19 cellular contexts compared by ENCODE assay signal in the genomic region with DNA sequence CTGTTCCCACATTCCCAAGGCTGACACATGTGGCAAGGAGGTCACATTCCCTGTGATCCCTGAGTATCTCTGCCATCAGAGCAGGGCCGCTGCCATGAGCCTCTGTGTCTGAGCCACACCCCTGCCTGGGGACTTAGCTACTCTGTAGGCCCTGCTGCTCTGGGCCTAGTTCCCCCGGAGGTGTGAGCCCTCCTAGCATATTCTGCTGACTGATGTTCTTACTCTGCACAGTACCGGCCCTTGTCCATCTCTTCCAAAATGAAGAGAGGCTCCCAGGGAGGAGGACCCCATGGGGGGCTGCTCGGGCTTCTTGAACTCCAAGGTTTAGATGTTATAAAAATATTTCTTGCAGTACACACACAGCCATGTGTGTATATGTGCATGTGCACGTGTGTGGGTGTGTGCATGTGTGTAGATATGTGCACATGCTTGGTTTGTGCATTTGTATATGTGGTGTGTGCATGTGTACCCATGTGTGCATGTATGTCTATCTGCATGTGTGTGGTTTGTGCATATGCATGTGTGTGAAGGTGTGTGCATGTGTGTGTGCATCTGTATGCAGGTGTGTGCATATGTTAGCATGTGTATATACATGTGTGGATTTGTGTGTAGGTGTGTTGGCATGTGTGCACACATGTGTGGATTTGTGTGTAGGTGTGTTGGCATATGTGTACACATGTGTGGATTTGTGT.
A peak's percentile ranks its signal among the peaks of the same experiment; 100 is the strongest.
DNase-seq lines count a peak whose midpoint lies in the region; ATAC-seq and TF ChIP-seq lines count a peak whose summit lies in the region.
"Had no signal": no experiment of that assay in that cellular context is flagged by ENCODE, and none has a peak within 500 bp of the region (broad histone marks: within the 10 kb centered on the region; RNA-seq: fewer than 3 reads in every experiment).

No MANE protein-coding gene starts in this region.

- H3K9me2 ChIP-seq in OCI-LY7 (ENCODE audit: insufficient read depth, low read length), result no peaks in the 10 kb centered on the region

- no peaks in the 10 kb centered on the region for H3K27me3 ChIP-seq in A673 (replicated peaks; ENCODE audit: insufficient read depth, low read depth, low read length, poor library complexity)
- H3K27me3 ChIP-seq in left ventricle myocardium inferior (ENCODE audit: low read depth), result no peaks in the 10 kb centered on the region
- H3K27me3 ChIP-seq in psoas muscle (ENCODE audit: insufficient read depth in 3 of 3, low read length in 2 of 3), result no peaks in the 10 kb centered on the region
- H3K27me3 ChIP-seq: sigmoid colon had no signal

- no peak overlapping the region for H3K4me3 ChIP-seq in A673 (ENCODE audit: low read depth, low read length, poor library complexity, severe bottlenecking)
- no peak overlapping the region for H3K4me3 ChIP-seq in left ventricle myocardium inferior
- no peak overlapping the region for H3K4me3 ChIP-seq in psoas muscle
- H3K4me3 ChIP-seq in OCI-LY7 (ENCODE audit: low read depth, low read length, poor library complexity, severe bottlenecking), result no peak overlapping the region
- H3K4me3 ChIP-seq: PC-9, sigmoid colon had no signal

- H3K27ac Mint-ChIP-seq in activated B cell treated with CpG ODN at 0.5 μM for 24 hours, result no peak overlapping the region
- H3K27ac Mint-ChIP-seq: activated CD4-positive, alpha-beta T cell treated with anti-CD3 and anti-CD28 coated beads for 36 hours; activated T-helper 17 cell treated with anti-CD3 and anti-CD28 coated beads, Interleukin-2, amount 50 U/mL, for 72 hours; dendritic cell treated with granulocyte-macrophage colony-stimulating factor and Interleukin-4, amounts not matched to agents 40 ng/mL and 50 ng/mL, for 4 days; T-helper 1 cell treated with Interleukin-12 subunit alpha and Interleukin-12 subunit beta and Interleukin-4 antibody, amounts not matched to agents 30 μg/mL and 1 μg/mL, for 36 hours had no signal

- ATAC-seq in activated B cell treated with CpG ODN at 0.5 μM for 24 hours (ENCODE audit: low read depth) (no peak), psoas muscle (no peak), GM19023 (IDR thresholded peaks at IDR 0.05; ENCODE audit: unreplicated experiment) (no peak)
- ATAC-seq: activated CD4-positive, alpha-beta T cell treated with anti-CD3 and anti-CD28 coated beads for 36 hours; activated T-helper 17 cell treated with anti-CD3 and anti-CD28 coated beads, Interleukin-2, amount 50 U/mL, for 72 hours had no signal

- DNase-seq in A673 (ENCODE audit: low spot score) (peak; percentile 61), activated B cell treated with CpG ODN at 0.5 μM for 24 hours (peak; percentile 4), left ventricle myocardium inferior (no peak), psoas muscle (no peak), GM13977 (ENCODE audit: low spot score) (no peak), EL (no peak), OCI-LY7 (ENCODE audit: low spot score) (no peak)
- DNase-seq: ACHN; activated CD4-positive, alpha-beta T cell treated with anti-CD3 and anti-CD28 coated beads for 36 hours; COR-L47; immature natural killer cell; NCI-H1092 treated with DMSO at 0.1 percent for 48 hours; NCI-H446 treated with DMSO at 0.1 percent for 48 hours; PC-9; sigmoid colon had no signal

- H3K9me3 Mint-ChIP-seq in activated B cell treated with CpG ODN at 0.5 μM for 24 hours, result peaks cover 8% of the 10 kb centered on the region

- CTCF ChIA-PET in A673 (lab: Charles Lee) (interaction anchor here (1.1 kb wide), 1 partner anchor 21 kb away, joined by 5 read pairs; no protein-coding TSS in a partner anchor), activated B cell treated with CpG ODN at 0.5 μM for 24 hours (lab: Charles Lee) (no interaction called here), OCI-LY7 (lab: Charles Lee; ENCODE audit: unreplicated experiment) (no interaction called here)

- in situ Hi-C loops in GM13977 (cut with MboI; ENCODE audit: low pct_unique_long_range_greater_than_20kb, low sequenced_read_pairs, unreplicated experiment), result no loop called here

- H3K9me3 ChIP-seq in A673 (ENCODE audit: low read depth, low read length, poor library complexity, severe bottlenecking) (no peaks in the 10 kb centered on the region), left ventricle myocardium inferior (replicated peaks) (peaks cover 9% of the 10 kb centered on the region), psoas muscle (no peaks in the 10 kb centered on the region), OCI-LY7 (ENCODE audit: low read length) (no peaks in the 10 kb centered on the region)

- no peak overlapping the region for H2AFZ ChIP-seq in OCI-LY7 (ENCODE audit: low read length)
- H2AFZ ChIP-seq: PC-9 had no signal

- POLR2A ChIA-PET in A673 (lab: Charles Lee; ENCODE audit: low non-redundant PET) (interaction anchor here (0.5 kb wide), 1 partner anchor 21 kb away, joined by 4 read pairs; no protein-coding TSS in a partner anchor), activated B cell treated with CpG ODN at 0.5 μM for 24 hours (lab: Charles Lee) (no interaction called here), OCI-LY7 (lab: Charles Lee) (interaction anchor here (0.5 kb wide), 1 partner anchor 707 kb away, joined by 4 read pairs; no protein-coding TSS in a partner anchor)

- no peaks in the 10 kb centered on the region for H3K36me3 Mint-ChIP-seq in activated B cell treated with CpG ODN at 0.5 μM for 24 hours (ENCODE audit: low read depth)

- no peaks in the 10 kb centered on the region for H3K27me3 Mint-ChIP-seq in activated B cell treated with CpG ODN at 0.5 μM for 24 hours
- H3K27me3 Mint-ChIP-seq: dendritic cell treated with granulocyte-macrophage colony-stimulating factor and Interleukin-4, amounts not matched to agents 40 ng/mL and 50 ng/mL, for 4 days had no signal

- H4K20me1 ChIP-seq in OCI-LY7 (ENCODE audit: insufficient read depth, low read length), result no peaks in the 10 kb centered on the region

- peaks cover 29% of the 10 kb centered on the region for H3K4me1 ChIP-seq in A673 (ENCODE audit: insufficient read depth, low read length, poor library complexity, severe bottlenecking)
- peaks cover 20% of the 10 kb centered on the region for H3K4me1 ChIP-seq in left ventricle myocardium inferior
- no peaks in the 10 kb centered on the region for H3K4me1 ChIP-seq in psoas muscle
- H3K4me1 ChIP-seq in OCI-LY7 (ENCODE audit: insufficient read depth, low read length, poor library complexity, severe bottlenecking), result no peaks in the 10 kb centered on the region
- H3K4me1 ChIP-seq: sigmoid colon had no signal

- 65 to 69% (median 69%) methylated on average over 5 of the region's 5 CpGs for WGBS in psoas muscle, 3 donors

- TF ChIP-seq CTCF in A673 (conservative IDR thresholded peaks at IDR 0.05; ENCODE audit: low read depth, low read length) (no peak), activated B cell treated with CpG ODN at 0.5 μM for 24 hours (IDR thresholded peaks at IDR 0.05) (no peak), left ventricle myocardium inferior (IDR thresholded peaks at IDR 0.05; ENCODE audit: borderline replicate concordance) (no peak), psoas muscle (IDR thresholded peaks at IDR 0.05) (no peak), GM13977 (IDR thresholded peaks at IDR 0.05; ENCODE audit: extremely low read depth, insufficient read depth, missing control alignments) (no peak), OCI-LY7 (conservative IDR thresholded peaks at IDR 0.05; ENCODE audit: low read length) (no peak)

- BruUV-seq in A673 (replicated peaks; lab: Mats Ljungman, UMichigan), result no TSS peak
- BruUV-seq in OCI-LY7 (replicated peaks; lab: Mats Ljungman, UMichigan), result no TSS peak

- intact Hi-C loops in A673 (cut with micrococcal nuclease; ENCODE audit: unreplicated experiment), result no loop called here
- intact Hi-C loops in activated B cell treated with CpG ODN at 0.5 μM for 24 hours (cut with micrococcal nuclease), result no loop called here
- intact Hi-C loops in left ventricle myocardium inferior (cut with micrococcal nuclease), result no loop called here
- intact Hi-C loops in psoas muscle (cut with DNase I), result no loop called here
- intact Hi-C loops in OCI-LY7 (cut with micrococcal nuclease; ENCODE audit: unreplicated experiment), result no loop called here

- no peaks in the 10 kb centered on the region for H3K36me3 ChIP-seq in A673 (ENCODE audit: insufficient read depth, low read length, poor library complexity, severe bottlenecking)
- H3K36me3 ChIP-seq in left ventricle myocardium inferior, result no peaks in the 10 kb centered on the region
- no peaks in the 10 kb centered on the region for H3K36me3 ChIP-seq in psoas muscle (ENCODE audit: insufficient read depth in 1 of 2, low read depth in 1 of 2)
- H3K36me3 ChIP-seq in OCI-LY7 (ENCODE audit: insufficient read depth, low read length), result no peaks in the 10 kb centered on the region
- H3K36me3 ChIP-seq: sigmoid colon had no signal

- H3K4me2 ChIP-seq in OCI-LY7 (ENCODE audit: low read length), result no peak overlapping the region
- H3K4me2 ChIP-seq: PC-9 had no signal

- no peak overlapping the region for H3K4me3 Mint-ChIP-seq in activated B cell treated with CpG ODN at 0.5 μM for 24 hours
- H3K4me3 Mint-ChIP-seq: activated CD4-positive, alpha-beta T cell treated with anti-CD3 and anti-CD28 coated beads for 36 hours; activated T-helper 17 cell treated with anti-CD3 and anti-CD28 coated beads, Interleukin-2, amount 50 U/mL, for 72 hours; dendritic cell treated with granulocyte-macrophage colony-stimulating factor and Interleukin-4, amounts not matched to agents 40 ng/mL and 50 ng/mL, for 4 days; immature natural killer cell; T-helper 1 cell treated with Interleukin-12 subunit alpha and Interleukin-12 subunit beta and Interleukin-4 antibody, amounts not matched to agents 30 μg/mL and 1 μg/mL, for 36 hours had no signal

- no peaks in the 10 kb centered on the region for H3K4me1 Mint-ChIP-seq in activated B cell treated with CpG ODN at 0.5 μM for 24 hours
- H3K4me1 Mint-ChIP-seq: activated CD4-positive, alpha-beta T cell treated with anti-CD3 and anti-CD28 coated beads for 36 hours; activated T-helper 17 cell treated with anti-CD3 and anti-CD28 coated beads, Interleukin-2, amount 50 U/mL, for 72 hours; immature natural killer cell had no signal

- H3K79me2 ChIP-seq in OCI-LY7 (ENCODE audit: insufficient read depth, low read depth, low read length), result no peaks in the 10 kb centered on the region

- peak overlapping the region; percentile 95 for H3K27ac ChIP-seq in A673 (ENCODE audit: low read depth, low read length, poor library complexity, severe bottlenecking)
- H3K27ac ChIP-seq in left ventricle myocardium inferior (replicated peaks), result peak overlapping the region; percentile 90
- peak overlapping the region; percentile 58 for H3K27ac ChIP-seq in psoas muscle
- H3K27ac ChIP-seq in OCI-LY7 (ENCODE audit: low read depth, low read length, poor library complexity, severe bottlenecking), result no peak overlapping the region
- H3K27ac ChIP-seq: PC-9 had no signal

Comparison
In these comparisons a context has a peak if more than half of its experiments do, and no peak if none do; other contexts are left out.
1. DNase-seq: peak in A673 (single experiment) and activated B cell treated with CpG ODN at 0.5 μM for 24 hours (single experiment); none in left ventricle myocardium inferior (single experiment), psoas muscle (0 of 2), GM13977 (single experiment), EL (single experiment) and OCI-LY7 (single experiment).